Comparison of ENCODE assay signal across 17 cellular contexts in the genomic region with DNA sequence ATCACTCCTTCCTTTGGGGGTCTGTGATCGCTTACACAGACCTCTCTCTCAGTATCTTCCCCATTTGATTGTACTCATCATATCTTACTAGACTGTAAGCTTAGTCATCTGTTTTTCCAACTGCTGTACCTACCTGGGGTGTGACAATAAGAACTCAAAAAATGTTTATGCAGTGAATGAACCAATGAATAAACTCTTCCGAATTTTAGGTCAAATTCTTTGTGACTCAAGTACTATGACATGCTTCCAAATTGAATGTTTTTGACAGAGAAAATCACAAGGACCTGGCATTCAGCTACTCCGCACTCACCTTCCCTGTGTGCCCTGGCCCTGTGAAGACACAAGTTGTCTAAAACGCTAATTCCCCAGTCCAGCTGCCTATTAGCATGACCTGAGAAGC. TPM values are rescaled to one million over a fixed set of nuclear protein-coding genes. Genes with fewer than 3 reads are reported as not detected.
"Had no signal": no experiment of that assay in that cellular context is flagged by ENCODE, and none has a peak within 500 bp of the region (broad histone marks: within the 10 kb centered on the region; RNA-seq: fewer than 3 reads in every experiment).

No MANE protein-coding gene starts in this region.

- H3K27ac ChIP-seq: colonic mucosa, hepatocyte, testis had no signal

- H3K27me3 Mint-ChIP-seq: activated B cell treated with CpG ODN at 0.5 μM for 24 hours; activated CD4-positive, alpha-beta T cell treated with anti-CD3 and anti-CD28 coated beads, Interleukin-2, amount 10 ng/mL, durations not matched to agents 24 days and 14 days; stimulated activated naive CD8-positive, alpha-beta T cell treated with anti-CD3 and anti-CD28 coated beads, Interleukin-15, amount 100 ng/mL, for 72 hours had no signal

- ATAC-seq: left ventricle myocardium superior; sciatic nerve; stimulated activated naive CD8-positive, alpha-beta T cell treated with anti-CD3 and anti-CD28 coated beads, Interleukin-15, amount 100 ng/mL, for 72 hours had no signal

- H3K27ac Mint-ChIP-seq: activated B cell treated with CpG ODN at 0.5 μM for 24 hours; activated CD4-positive, alpha-beta T cell treated with anti-CD3 and anti-CD28 coated beads, Interleukin-2, amount 10 ng/mL, durations not matched to agents 24 days and 14 days; activated T-helper 1 cell treated with anti-CD3 and anti-CD28 coated beads, Interleukin-12 subunit alpha, Interleukin-12 subunit beta, Interleukin-2, Interleukin-4 antibody, amounts not matched to agents 30 ng/mL and 10 ng/mL and 1 ng/mL, durations not matched to agents 14 hours and 24 hours and 36 hours; stimulated activated naive CD8-positive, alpha-beta T cell treated with anti-CD3 and anti-CD28 coated beads, Interleukin-15, amount 100 ng/mL, for 72 hours; T-helper 1 cell treated with Interleukin-12 subunit alpha and Interleukin-12 subunit beta and Interleukin-4 antibody, amounts not matched to agents 30 μg/mL and 1 μg/mL, for 36 hours had no signal

- H3K9me3 ChIP-seq: colonic mucosa, testis had no signal

- H3K4me3 ChIP-seq: colonic mucosa, hepatocyte, testis had no signal

- H3K9me3 Mint-ChIP-seq: activated B cell treated with CpG ODN at 0.5 μM for 24 hours; activated CD4-positive, alpha-beta T cell treated with anti-CD3 and anti-CD28 coated beads, Interleukin-2, amount 10 ng/mL, durations not matched to agents 24 days and 14 days; activated T-helper 1 cell treated with anti-CD3 and anti-CD28 coated beads, Interleukin-12 subunit alpha, Interleukin-12 subunit beta, Interleukin-2, Interleukin-4 antibody, amounts not matched to agents 30 ng/mL and 10 ng/mL and 1 ng/mL, durations not matched to agents 14 hours and 24 hours and 36 hours; stimulated activated naive CD8-positive, alpha-beta T cell treated with anti-CD3 and anti-CD28 coated beads, Interleukin-15, amount 100 ng/mL, for 72 hours; T-helper 1 cell treated with Interleukin-12 subunit alpha and Interleukin-12 subunit beta and Interleukin-4 antibody, amounts not matched to agents 30 μg/mL and 1 μg/mL, for 36 hours had no signal

- H3K36me3 ChIP-seq: colonic mucosa had no signal

- H2AFZ ChIP-seq: hepatocyte had no signal

- H3K27me3 ChIP-seq: colonic mucosa, hepatocyte, testis had no signal

- H3K4me2 ChIP-seq: hepatocyte had no signal

- H3K4me3 Mint-ChIP-seq: activated B cell treated with CpG ODN at 0.5 μM for 24 hours; activated CD4-positive, alpha-beta T cell treated with anti-CD3 and anti-CD28 coated beads, Interleukin-2, amount 10 ng/mL, durations not matched to agents 24 days and 14 days; activated T-helper 1 cell treated with anti-CD3 and anti-CD28 coated beads, Interleukin-12 subunit alpha, Interleukin-12 subunit beta, Interleukin-2, Interleukin-4 antibody, amounts not matched to agents 30 ng/mL and 10 ng/mL and 1 ng/mL, durations not matched to agents 14 hours and 24 hours and 36 hours; stimulated activated naive CD8-positive, alpha-beta T cell treated with anti-CD3 and anti-CD28 coated beads, Interleukin-15, amount 100 ng/mL, for 72 hours; T-helper 1 cell treated with Interleukin-12 subunit alpha and Interleukin-12 subunit beta and Interleukin-4 antibody, amounts not matched to agents 30 μg/mL and 1 μg/mL, for 36 hours had no signal

- DNase-seq: activated B cell treated with CpG ODN at 0.5 μM for 24 hours; activated CD4-positive, alpha-beta T cell treated with anti-CD3 and anti-CD28 coated beads, Interleukin-2, amount 10 ng/mL, durations not matched to agents 24 days and 14 days; activated naive CD4-positive, alpha-beta T cell; caudate nucleus; colonic mucosa; effector CD4-positive, alpha-beta T cell; kidney; left ventricle myocardium superior; stimulated activated CD4-positive, alpha-beta T cell treated with anti-CD3 and anti-CD28 coated beads, Interleukin-4, amount 100 ng/mL, for 4 hours; stimulated activated naive CD8-positive, alpha-beta T cell treated with anti-CD3 and anti-CD28 coated beads, Interleukin-15, amount 100 ng/mL, for 72 hours; testis had no signal

- H3K4me1 Mint-ChIP-seq: activated B cell treated with CpG ODN at 0.5 μM for 24 hours; stimulated activated naive CD8-positive, alpha-beta T cell treated with anti-CD3 and anti-CD28 coated beads, Interleukin-15, amount 100 ng/mL, for 72 hours had no signal

- H3K79me2 ChIP-seq: hepatocyte had no signal

- H3K4me1 ChIP-seq: colonic mucosa, testis had no signal

RNA-seq across cellular contexts. Expression of gene RNF186, which starts 57.4 kb away (rescaled TPM):
- total RNA-seq: activated B cell treated with CpG ODN at 0.5 μM for 24 hours; activated CD4-positive, alpha-beta T cell treated with anti-CD3 and anti-CD28 coated beads, Interleukin-2, amount 10 ng/mL, durations not matched to agents 24 days and 14 days; activated T-helper 1 cell treated with anti-CD3 and anti-CD28 coated beads, Interleukin-12 subunit alpha, Interleukin-12 subunit beta, Interleukin-2, Interleukin-4 antibody, amounts not matched to agents 30 ng/mL and 10 ng/mL and 1 ng/mL, durations not matched to agents 14 hours and 24 hours and 36 hours; left ventricle myocardium superior; myocyte; posterior vena cava; sciatic nerve had no signal
